Comparison of ENCODE assay signal across 1 cellular context in genomic region chr11:60942207-60942606, GRCh38.
TF ChIP-seq lines count a peak whose summit lies in the region.

No MANE protein-coding gene starts in this region.

TF ChIP-seq in GM23338, 12 proteins besides CTCF, POLR2A, EP300 and RAD21 (continued from another document):
- TF ChIP-seq ZNF462 (CRISPR knock-in tag; IDR thresholded peaks at IDR 0.05) (no peak), NANOG (IDR thresholded peaks at IDR 0.05; ENCODE audit: borderline replicate concordance) (no peak), ZNF331 (CRISPR knock-in tag; IDR thresholded peaks at IDR 0.05; ENCODE audit: low read depth) (no peak), JUNB (IDR thresholded peaks at IDR 0.05; ENCODE audit: unreplicated experiment) (no peak), POLR2AphosphoS5 (IDR thresholded peaks at IDR 0.05; ENCODE audit: low read depth) (no peak), REST (IDR thresholded peaks at IDR 0.05; ENCODE audit: unreplicated experiment) (no peak), CREB1 (CRISPR knock-in tag; IDR thresholded peaks at IDR 0.05; ENCODE audit: low read depth) (no peak), EZH2 (IDR thresholded peaks at IDR 0.05; ENCODE audit: low read depth, unreplicated experiment) (no peak), EZH2phosphoT487 (IDR thresholded peaks at IDR 0.05; ENCODE audit: unreplicated experiment) (no peak)
